Comparison of ENCODE assay signal across 9 cellular contexts in the genomic region with DNA sequence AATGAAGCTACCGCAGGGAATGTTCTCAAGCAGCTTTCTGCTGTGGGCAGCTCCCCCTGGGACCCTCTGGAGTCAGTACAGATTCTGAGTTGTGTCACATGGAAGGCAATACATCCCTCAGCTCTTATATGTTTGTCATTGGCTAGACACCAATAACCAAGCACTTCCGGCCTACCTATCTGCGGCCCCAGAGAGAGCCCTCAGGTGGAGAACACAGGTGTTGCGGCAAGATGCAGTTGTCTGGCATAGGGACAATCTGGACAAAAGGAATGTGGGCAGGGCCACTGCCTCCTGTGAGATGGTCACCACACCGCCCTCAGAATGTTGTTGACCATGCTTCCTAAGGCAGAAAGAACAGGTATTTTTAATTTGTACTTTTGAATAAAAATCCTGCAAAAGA.
A peak's percentile ranks its signal among the peaks of the same experiment; 100 is the strongest.
DNase-seq lines count a peak whose midpoint lies in the region; ATAC-seq lines count a peak whose summit lies in the region.
"Had no signal": no experiment of that assay in that cellular context is flagged by ENCODE, and none has a peak within 500 bp of the region (broad histone marks: within the 10 kb centered on the region; RNA-seq: fewer than 3 reads in every experiment).

No MANE protein-coding gene starts in this region.

- ATAC-seq in GM18502 (IDR thresholded peaks at IDR 0.05; ENCODE audit: poor library complexity, unreplicated experiment) = peak; percentile 53
- no peak for ATAC-seq in HG03139 (IDR thresholded peaks at IDR 0.05; ENCODE audit: unreplicated experiment)
- ATAC-seq in GM18520 (IDR thresholded peaks at IDR 0.05; ENCODE audit: unreplicated experiment) = no peak

- in situ Hi-C loops in Caki2 (cut with HindIII; ENCODE audit: low pct_unique_long_range_greater_than_20kb, low sequenced_read_pairs) = no loop called here

- peak; percentile 10 for DNase-seq in Caki2 (ENCODE audit: low read depth)
- DNase-seq in NCI-H69 (lab: John Stamatoyannopoulos, UW) = peak; percentile 90
- peak; percentile 13 for DNase-seq in germinal center (ENCODE audit: low spot score)
- no peak for DNase-seq in dedifferentiated amniotic fluid mesenchymal stem cell (ENCODE audit: extremely low spot score)
- no peak for DNase-seq in KG1 (lab: John Stamatoyannopoulos, UW)
- DNase-seq: substantia nigra had no signal

Comparison
In these comparisons a context has a peak if more than half of its experiments do, and no peak if none do; other contexts are left out.
1. DNase-seq: peak in Caki2 (single experiment), NCI-H69 (single experiment) and germinal center (single experiment); none in dedifferentiated amniotic fluid mesenchymal stem cell (single experiment) and KG1 (single experiment).